In genomic region chr12:30829876-30830275, GRCh38 we compare ENCODE assay signal across 19 cellular contexts.
"Had no signal": no experiment of that assay in that cellular context is flagged by ENCODE, and none has a peak within 500 bp of the region (broad histone marks: within the 10 kb centered on the region; RNA-seq: fewer than 3 reads in every experiment).

No MANE protein-coding gene starts in this region.

- H3K4me3 Mint-ChIP-seq: dendritic cell treated with granulocyte-macrophage colony-stimulating factor and Interleukin-4, amounts not matched to agents 40 ng/mL and 50 ng/mL, for 4 days; immature natural killer cell; memory B cell; natural killer cell; stimulated activated naive B cell treated with anti-CD40 and anti-IgM and Interleukin-4, amounts not matched to agents 10 μg/mL and 1 μg/mL and 100 μg/mL, for 72 hours; stimulated activated naive CD8-positive, alpha-beta T cell treated with anti-CD3 and anti-CD28 coated beads, Interleukin-15, Interleukin-2, amounts not matched to agents 100 ng/mL and 50 ng/mL, for 24 hours had no signal

- H3K36me3 Mint-ChIP-seq: immature natural killer cell; memory B cell; natural killer cell; stimulated activated naive B cell treated with anti-CD40 and anti-IgM and Interleukin-4, amounts not matched to agents 10 μg/mL and 1 μg/mL and 100 μg/mL, for 72 hours had no signal

- H3K4me3 ChIP-seq: colonic mucosa, lung, pancreas, sigmoid colon, thoracic aorta, tibial nerve, upper lobe of right lung, uterus had no signal

- H3K27me3 ChIP-seq: colonic mucosa, pancreas, sigmoid colon, tibial nerve, upper lobe of right lung, uterus had no signal

- H3K27ac Mint-ChIP-seq: dendritic cell treated with granulocyte-macrophage colony-stimulating factor and Interleukin-4, amounts not matched to agents 40 ng/mL and 50 ng/mL, for 4 days; immature natural killer cell; memory B cell; natural killer cell; stimulated activated naive B cell treated with anti-CD40 and anti-IgM and Interleukin-4, amounts not matched to agents 10 μg/mL and 1 μg/mL and 100 μg/mL, for 72 hours; stimulated activated naive CD8-positive, alpha-beta T cell treated with anti-CD3 and anti-CD28 coated beads, Interleukin-15, Interleukin-2, amounts not matched to agents 100 ng/mL and 50 ng/mL, for 24 hours had no signal

- H3K27ac ChIP-seq: colonic mucosa, pancreas, sigmoid colon, thoracic aorta, tibial nerve, upper lobe of right lung, uterus had no signal

- ATAC-seq: natural killer cell; pancreas; stimulated activated naive B cell treated with anti-CD40 and anti-IgM and Interleukin-4, amounts not matched to agents 10 μg/mL and 1 μg/mL and 100 μg/mL, for 72 hours; upper lobe of right lung had no signal

- H3K4me1 ChIP-seq: colonic mucosa, pancreas, sigmoid colon, tibial nerve, upper lobe of right lung, uterus had no signal

- DNase-seq: colonic mucosa; effector CD8-positive, alpha-beta T cell; erythroblast; hypothalamus; immature natural killer cell; natural killer cell; occipital lobe; pancreas; sigmoid colon; stimulated activated CD4-positive, alpha-beta T cell treated with anti-CD3 and anti-CD28 coated beads, Interleukin-4, amount 100 ng/mL, for 4 hours; stimulated activated naive B cell treated with anti-CD40 and anti-IgM and Interleukin-4, amounts not matched to agents 10 μg/mL and 1 μg/mL and 100 μg/mL, for 72 hours; upper lobe of right lung; uterus had no signal

- H3K36me3 ChIP-seq: colonic mucosa, pancreas, sigmoid colon, thoracic aorta, tibial nerve, upper lobe of right lung, uterus had no signal

- H3K9me3 Mint-ChIP-seq: dendritic cell treated with granulocyte-macrophage colony-stimulating factor and Interleukin-4, amounts not matched to agents 40 ng/mL and 50 ng/mL, for 4 days; immature natural killer cell; memory B cell; natural killer cell had no signal

- H3K4me1 Mint-ChIP-seq: immature natural killer cell; memory B cell; natural killer cell; stimulated activated naive B cell treated with anti-CD40 and anti-IgM and Interleukin-4, amounts not matched to agents 10 μg/mL and 1 μg/mL and 100 μg/mL, for 72 hours had no signal

- H3K9me3 ChIP-seq: colonic mucosa, pancreas, sigmoid colon, thoracic aorta, upper lobe of right lung, uterus had no signal
